Comparison of ENCODE assay signal across 12 cellular contexts in the genomic region with DNA sequence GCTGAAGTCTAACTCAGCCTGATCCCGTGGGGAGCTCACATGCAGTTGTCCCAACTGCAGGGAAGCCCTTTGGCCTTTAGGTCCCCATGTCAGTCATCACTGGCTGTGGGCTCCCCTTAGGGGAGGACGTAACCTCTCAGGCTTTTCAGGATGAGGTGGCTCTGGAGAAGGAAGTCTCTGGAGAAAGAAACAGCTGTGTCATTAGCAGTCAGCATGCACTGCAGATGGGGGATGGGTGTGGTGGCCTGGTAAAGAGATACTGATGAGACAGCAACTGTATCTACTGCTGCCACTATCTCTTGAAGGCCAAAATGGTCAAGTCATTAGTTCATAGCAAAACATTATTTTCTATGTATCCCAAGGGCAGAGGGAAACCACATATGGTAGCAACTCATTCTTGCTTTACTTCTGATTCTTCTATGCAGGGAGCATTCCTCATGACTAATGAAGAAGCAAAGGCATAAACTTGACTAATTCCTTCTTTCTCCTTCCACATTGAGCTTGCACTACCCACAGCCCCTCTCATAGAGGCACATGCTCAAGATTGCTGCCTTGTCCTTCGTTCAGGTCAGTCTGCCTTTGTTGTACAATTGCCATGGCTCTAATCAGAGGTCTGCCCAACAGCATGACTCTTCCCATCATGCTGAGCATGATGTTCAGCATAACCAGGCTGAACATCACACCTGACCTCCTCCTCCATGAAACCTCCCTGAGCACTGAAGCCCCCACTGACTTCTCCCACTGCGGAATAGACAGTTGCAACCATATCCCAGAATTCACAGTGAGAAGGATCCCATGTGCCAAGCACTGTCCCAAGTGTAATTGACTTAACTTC. TPM values are rescaled to one million over a fixed set of nuclear protein-coding genes. Genes with fewer than 3 reads are reported as not detected.
DNase-seq lines count a peak whose midpoint lies in the region; FAIRE-seq and TF ChIP-seq lines count a peak whose summit lies in the region.
"Had no signal": no experiment of that assay in that cellular context is flagged by ENCODE, and none has a peak within 500 bp of the region (broad histone marks: within the 10 kb centered on the region; RNA-seq: fewer than 3 reads in every experiment).

No MANE protein-coding gene starts in this region.

- H3K4me1 ChIP-seq in CD8-positive, alpha-beta memory T cell (ENCODE audit: insufficient read depth, low read length): no peaks in the 10 kb centered on the region
- H3K4me1 ChIP-seq in keratinocyte (ENCODE audit: control insufficient read depth, extremely low read depth, insufficient read depth, low read length): no peaks in the 10 kb centered on the region
- H3K4me1 ChIP-seq: Caco-2 had no signal

- no peaks in the 10 kb centered on the region for H3K9me1 ChIP-seq in keratinocyte (ENCODE audit: control insufficient read depth, extremely low read depth, insufficient read depth, low read length)

- H3K27me3 Mint-ChIP-seq in CD8-positive, alpha-beta memory T cell: peaks cover 9 to 67% of the 10 kb centered on the region in 2 donors

- POLR2A ChIA-PET in CD8-positive, alpha-beta memory T cell (lab: Charles Lee): no interaction called here

- no peaks in the 10 kb centered on the region for H3K36me3 ChIP-seq in CD8-positive, alpha-beta memory T cell (ENCODE audit: insufficient read depth, low read length)
- H3K36me3 ChIP-seq in keratinocyte (ENCODE audit: control insufficient read depth in 2 of 2, extremely low read depth in 1 of 2, insufficient read depth in 2 of 2, low read length in 2 of 2): no peaks in the 10 kb centered on the region

- H3K9me3 Mint-ChIP-seq in CD8-positive, alpha-beta memory T cell: peaks cover 12 to 17% (median 14%) of the 10 kb centered on the region in 5 donors

- peak; percentile 48 for FAIRE-seq in keratinocyte (lab: Jason Lieb, UNC)
- FAIRE-seq: endothelial cell of umbilical vein had no signal

- H3K27ac ChIP-seq in CD8-positive, alpha-beta memory T cell (ENCODE audit: low read depth, low read length): peak overlapping the region; percentile 75
- no peak overlapping the region for H3K27ac ChIP-seq in HL-60 (replicated peaks)
- no peak overlapping the region for H3K27ac ChIP-seq in keratinocyte (ENCODE audit: control insufficient read depth, insufficient read depth, low read length)

- no peaks in the 10 kb centered on the region for H3K4me1 Mint-ChIP-seq in CD8-positive, alpha-beta memory T cell
- H3K4me1 Mint-ChIP-seq: brain had no signal

- H3K9ac ChIP-seq in keratinocyte (ENCODE audit: control insufficient read depth, extremely low read depth, insufficient read depth, low read length): no peak overlapping the region

- TF ChIP-seq CTCF in HL-60 (IDR thresholded peaks at IDR 0.05; ENCODE audit: insufficient read depth, low read length): no peak
- TF ChIP-seq CTCF in keratinocyte (optimal IDR thresholded peaks at IDR 0.05 in 1 of 3, IDR thresholded peaks at IDR 0.05 in 1 of 3, conservative IDR thresholded peaks at IDR 0.05 in 1 of 3; ENCODE audit: extremely low read depth in 1 of 3, insufficient read depth in 2 of 3, low read length in 3 of 3): no peak

- CTCF ChIA-PET in CD8-positive, alpha-beta memory T cell (lab: Charles Lee): no interaction called here

- H4K20me1 ChIP-seq in keratinocyte (ENCODE audit: control insufficient read depth, extremely low read depth, insufficient read depth, low read length): no peaks in the 10 kb centered on the region

- DNase-seq in CD8-positive, alpha-beta memory T cell: no peak
- DNase-seq in HL-60 (ENCODE audit: low read depth in 1 of 2, low spot score in 1 of 2) (peak; percentile 22 to 31), UCSD-AML1 (lab: John Stamatoyannopoulos, UW; ENCODE audit: unreplicated experiment) (peak; percentile 34), keratinocyte (ENCODE audit: low read depth, low spot score) (no peak), hypothalamus (lab: John Stamatoyannopoulos, UW) (no peak), T-helper 2 cell (no peak)
- DNase-seq in activated naive CD4-positive, alpha-beta T cell treated with anti-CD3 and anti-CD28 coated beads, Interleukin-2, amount 50 U/mL, for 16 hours: no peak
- DNase-seq: activated CD8-positive, alpha-beta T cell treated with anti-CD3 and anti-CD28 coated beads for 36 hours; activated gamma-delta T cell treated with Interleukin-2 at 50 U/mL for 16 hours; Caco-2 had no signal

- H3K4me3 ChIP-seq in CD8-positive, alpha-beta memory T cell (ENCODE audit: low read length): no peak overlapping the region
- H3K4me3 ChIP-seq in HL-60 (replicated peaks; ENCODE audit: insufficient read depth, low read length) (no peak overlapping the region), keratinocyte (ENCODE audit: control insufficient read depth in 2 of 3, extremely low read depth in 1 of 3, insufficient read depth in 2 of 3, low read depth in 1 of 3, low read length in 3 of 3) (no peak overlapping the region)

- H3K9me3 ChIP-seq in CD8-positive, alpha-beta memory T cell (ENCODE audit: low read length): no peaks in the 10 kb centered on the region
- no peaks in the 10 kb centered on the region for H3K9me3 ChIP-seq in keratinocyte (ENCODE audit: control insufficient read depth, low read depth, low read length)

- no peak overlapping the region for H3K27ac Mint-ChIP-seq in CD8-positive, alpha-beta memory T cell
- H3K27ac Mint-ChIP-seq: activated CD8-positive, alpha-beta T cell treated with anti-CD3 and anti-CD28 coated beads for 36 hours; brain had no signal

- no peaks in the 10 kb centered on the region for H3K27me3 ChIP-seq in CD8-positive, alpha-beta memory T cell (ENCODE audit: insufficient read depth, low read length, poor library complexity, severe bottlenecking)
- H3K27me3 ChIP-seq in HL-60 (ENCODE audit: insufficient read depth, poor library complexity, severe bottlenecking): no peaks in the 10 kb centered on the region
- peaks cover 2% of the 10 kb centered on the region for H3K27me3 ChIP-seq in keratinocyte (ENCODE audit: control insufficient read depth, extremely low read depth, insufficient read depth, low read length)

- no peaks in the 10 kb centered on the region for H3K36me3 Mint-ChIP-seq in CD8-positive, alpha-beta memory T cell
- H3K36me3 Mint-ChIP-seq: brain had no signal

- dilution Hi-C loops in keratinocyte (cut with MboI; ENCODE audit: extremely low pct_ligation_motif_present, low sequenced_read_pairs): no loop called here

- no peak overlapping the region for H3K4me3 Mint-ChIP-seq in CD8-positive, alpha-beta memory T cell
- H3K4me3 Mint-ChIP-seq: activated CD8-positive, alpha-beta T cell treated with anti-CD3 and anti-CD28 coated beads for 36 hours; brain had no signal

- no peak overlapping the region for H3K4me2 ChIP-seq in keratinocyte (ENCODE audit: control insufficient read depth, extremely low read depth, insufficient read depth, low read depth, low read length)

- no peaks in the 10 kb centered on the region for H3K79me2 ChIP-seq in keratinocyte (ENCODE audit: control insufficient read depth, insufficient read depth, low read length)

- H2AFZ ChIP-seq in keratinocyte (ENCODE audit: control insufficient read depth, low read length): no peak overlapping the region

RNA-seq across cellular contexts. Expression of gene TMEM158, which starts 47.8 kb away (rescaled TPM):
- total RNA-seq in CD8-positive, alpha-beta memory T cell: under 1 TPM; 0.11 to 0.13 TPM
- not detected for polyA plus RNA-seq in CD8-positive, alpha-beta memory T cell
- polyA plus RNA-seq in keratinocyte: 2.0 to 3.4 TPM (median 2.0 TPM) in 3 replicates
- 0.96 TPM for polyA plus RNA-seq in keratinocyte (2011; ENCODE audit: low read depth)
- 1.9 and 3.7 TPM in 2 replicates for polyA plus RNA-seq in keratinocyte (2011; cell fraction: cytosol; rRNA removed)
- polyA plus RNA-seq in keratinocyte (2011; cell fraction: nucleus; rRNA removed): 2.3 and 3.1 TPM in 2 replicates
- 1.3 and 6.2 TPM in 2 replicates for polyA plus RNA-seq in keratinocyte (2012; ENCODE audit: low replicate concordance)
- polyA minus RNA-seq in keratinocyte: 0.75 to 0.86 TPM (median 0.76 TPM) in 3 replicates
- polyA minus RNA-seq in keratinocyte (2011; cell fraction: cytosol; rRNA and poly(A)+ RNA removed): 6.1 TPM
- 0.62 and 0.74 TPM in 2 replicates for polyA minus RNA-seq in keratinocyte (2011; cell fraction: nucleus; rRNA and poly(A)+ RNA removed)
- total RNA-seq: activated CD8-positive, alpha-beta T cell treated with anti-CD3 and anti-CD28 coated beads for 36 hours had no signal

Comparison
In these comparisons a context has a peak if more than half of its experiments do, and no peak if none do; other contexts are left out.
1. DNase-seq: peak in HL-60 (2 of 2) and UCSD-AML1 (single experiment); none in CD8-positive, alpha-beta memory T cell (0 of 5), keratinocyte (single experiment), hypothalamus (0 of 51), activated naive CD4-positive, alpha-beta T cell treated with anti-CD3 and anti-CD28 coated beads, Interleukin-2, amount 50 U/mL, for 16 hours (single experiment) and T-helper 2 cell (0 of 5).